9 cellular contexts compared by ENCODE assay signal in the genomic region with DNA sequence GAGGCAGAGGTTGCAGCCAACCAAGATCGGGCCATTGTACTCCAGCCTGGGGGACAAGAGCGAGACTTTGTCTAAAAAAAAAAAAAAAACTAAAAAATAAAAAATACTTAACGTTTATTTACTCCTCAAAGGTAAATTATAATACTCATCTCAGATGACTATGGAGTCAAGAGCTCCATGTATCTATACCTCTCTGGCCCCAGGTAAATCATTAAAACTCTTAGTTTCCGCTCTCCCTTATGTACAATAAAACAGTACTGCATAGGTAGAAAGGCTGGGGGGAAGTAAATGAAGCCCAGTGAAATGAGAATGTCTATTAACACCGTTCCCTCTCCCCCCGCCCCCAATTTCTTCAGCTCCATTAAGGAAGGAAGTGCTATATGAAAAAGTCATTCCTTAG. TPM values are rescaled to one million over a fixed set of nuclear protein-coding genes. Genes with fewer than 3 reads are reported as not detected.
DNase-seq lines count a peak whose midpoint lies in the region; ATAC-seq lines count a peak whose summit lies in the region.
"Had no signal": no experiment of that assay in that cellular context is flagged by ENCODE, and none has a peak within 500 bp of the region (broad histone marks: within the 10 kb centered on the region; RNA-seq: fewer than 3 reads in every experiment).

No MANE protein-coding gene starts in this region.

- CTCF ChIA-PET in activated CD8-positive, alpha-beta T cell treated with anti-CD3 and anti-CD28 coated beads, Interleukin-2, amount 10 ng/mL, durations not matched to agents 7 days and 5 days (lab: Charles Lee) = interaction anchor here (1.0 to 2.7 kb wide), 3 partner anchors 37 to 134 kb away, joined by 3 to 15 read pairs (median 7); no protein-coding TSS in a partner anchor

- DNase-seq in activated CD4-positive, alpha-beta T cell treated with anti-CD3 and anti-CD28 coated beads, Interleukin-2, amount 10 ng/mL, durations not matched to agents 24 days and 14 days = no peak
- no peak for DNase-seq in activated CD4-positive, alpha-beta T cell treated with anti-CD3 and anti-CD28 coated beads, Interleukin-2, amount 50 U/mL, for 48 hours
- DNase-seq in activated CD8-positive, alpha-beta T cell treated with anti-CD3 and anti-CD28 coated beads, Interleukin-2, amount 10 ng/mL, durations not matched to agents 7 days and 5 days = no peak
- DNase-seq in immature natural killer cell (no peak), NCI-H187 treated with DMSO at 0.1 percent for 48 hours (lab: John Stamatoyannopoulos, UW) (no peak), SHP77 (lab: John Stamatoyannopoulos, UW) (no peak), DMS114 treated with DMSO at 0.1 percent for 48 hours (lab: John Stamatoyannopoulos, UW; ENCODE audit: unreplicated experiment) (no peak)
- DNase-seq: colonic mucosa had no signal

- intact Hi-C loops in activated CD4-positive, alpha-beta T cell treated with anti-CD3 and anti-CD28 coated beads, Interleukin-2, amount 10 ng/mL, durations not matched to agents 24 days and 14 days (cut with micrococcal nuclease) = loop anchor here (2.0 kb wide), 1 partner anchor 34 kb away; no protein-coding TSS in a partner anchor

- peaks cover 2% of the 10 kb centered on the region for H3K36me3 Mint-ChIP-seq in activated CD4-positive, alpha-beta T cell treated with anti-CD3 and anti-CD28 coated beads, Interleukin-2, amount 10 ng/mL, durations not matched to agents 24 days and 14 days (ENCODE audit: low read depth)
- H3K36me3 Mint-ChIP-seq in activated CD8-positive, alpha-beta T cell treated with anti-CD3 and anti-CD28 coated beads, Interleukin-2, amount 10 ng/mL, durations not matched to agents 7 days and 5 days (ENCODE audit: low read depth) = peaks cover 2% of the 10 kb centered on the region
- H3K36me3 Mint-ChIP-seq in immature natural killer cell = no peaks in the 10 kb centered on the region
- no peaks in the 10 kb centered on the region for H3K36me3 Mint-ChIP-seq in stimulated activated memory B cell treated with anti-CD40 and anti-IgM and Interleukin-4, amounts not matched to agents 10 μg/mL and 1 μg/mL and 100 μg/mL, for 72 hours

- H3K4me3 Mint-ChIP-seq in activated CD4-positive, alpha-beta T cell treated with anti-CD3 and anti-CD28 coated beads, Interleukin-2, amount 10 ng/mL, durations not matched to agents 24 days and 14 days = peak overlapping the region; percentile 85
- H3K4me3 Mint-ChIP-seq in activated CD8-positive, alpha-beta T cell treated with anti-CD3 and anti-CD28 coated beads, Interleukin-2, amount 10 ng/mL, durations not matched to agents 7 days and 5 days = peak overlapping the region; percentile 78
- H3K4me3 Mint-ChIP-seq in immature natural killer cell = peak overlapping the region; percentile 86 to 93 (median 89)
- H3K4me3 Mint-ChIP-seq in stimulated activated memory B cell treated with anti-CD40 and anti-IgM and Interleukin-4, amounts not matched to agents 10 μg/mL and 1 μg/mL and 100 μg/mL, for 72 hours = peak overlapping the region; percentile 77

- no peaks in the 10 kb centered on the region for H3K9me3 Mint-ChIP-seq in activated CD4-positive, alpha-beta T cell treated with anti-CD3 and anti-CD28 coated beads, Interleukin-2, amount 10 ng/mL, durations not matched to agents 24 days and 14 days
- no peaks in the 10 kb centered on the region for H3K9me3 Mint-ChIP-seq in activated CD8-positive, alpha-beta T cell treated with anti-CD3 and anti-CD28 coated beads, Interleukin-2, amount 10 ng/mL, durations not matched to agents 7 days and 5 days (ENCODE audit: insufficient read depth)
- no peaks in the 10 kb centered on the region for H3K9me3 Mint-ChIP-seq in immature natural killer cell
- peaks cover 3% of the 10 kb centered on the region for H3K9me3 Mint-ChIP-seq in stimulated activated memory B cell treated with anti-CD40 and anti-IgM and Interleukin-4, amounts not matched to agents 10 μg/mL and 1 μg/mL and 100 μg/mL, for 72 hours

- H3K27ac Mint-ChIP-seq in activated CD4-positive, alpha-beta T cell treated with anti-CD3 and anti-CD28 coated beads, Interleukin-2, amount 10 ng/mL, durations not matched to agents 24 days and 14 days = no peak overlapping the region
- no peak overlapping the region for H3K27ac Mint-ChIP-seq in activated CD8-positive, alpha-beta T cell treated with anti-CD3 and anti-CD28 coated beads, Interleukin-2, amount 10 ng/mL, durations not matched to agents 7 days and 5 days
- peak overlapping the region in 3 of 6 donors; percentile 52 to 78 (median 69) for H3K27ac Mint-ChIP-seq in immature natural killer cell
- no peak overlapping the region for H3K27ac Mint-ChIP-seq in stimulated activated memory B cell treated with anti-CD40 and anti-IgM and Interleukin-4, amounts not matched to agents 10 μg/mL and 1 μg/mL and 100 μg/mL, for 72 hours

- no peak for ATAC-seq in activated CD8-positive, alpha-beta T cell treated with anti-CD3 and anti-CD28 coated beads, Interleukin-2, amount 10 ng/mL, durations not matched to agents 7 days and 5 days
- ATAC-seq in stimulated activated memory B cell treated with anti-CD40 and anti-IgM and Interleukin-4, amounts not matched to agents 10 μg/mL and 1 μg/mL and 100 μg/mL, for 72 hours = no peak

- peaks cover 6% of the 10 kb centered on the region for H3K4me1 Mint-ChIP-seq in activated CD4-positive, alpha-beta T cell treated with anti-CD3 and anti-CD28 coated beads, Interleukin-2, amount 10 ng/mL, durations not matched to agents 24 days and 14 days
- peaks cover 8% of the 10 kb centered on the region for H3K4me1 Mint-ChIP-seq in activated CD8-positive, alpha-beta T cell treated with anti-CD3 and anti-CD28 coated beads, Interleukin-2, amount 10 ng/mL, durations not matched to agents 7 days and 5 days (ENCODE audit: low read depth)
- peaks cover 15 to 18% of the 10 kb centered on the region in 2 donors for H3K4me1 Mint-ChIP-seq in immature natural killer cell
- H3K4me1 Mint-ChIP-seq in stimulated activated memory B cell treated with anti-CD40 and anti-IgM and Interleukin-4, amounts not matched to agents 10 μg/mL and 1 μg/mL and 100 μg/mL, for 72 hours = peaks cover 6% of the 10 kb centered on the region

- POLR2A ChIA-PET in activated CD8-positive, alpha-beta T cell treated with anti-CD3 and anti-CD28 coated beads, Interleukin-2, amount 10 ng/mL, durations not matched to agents 7 days and 5 days (lab: Charles Lee) = interaction anchor here (1.6 kb wide), 1 partner anchor 36 kb away, joined by 7 read pairs; a partner anchor contains a TSS

- peaks cover 36% of the 10 kb centered on the region for H3K27me3 Mint-ChIP-seq in activated CD4-positive, alpha-beta T cell treated with anti-CD3 and anti-CD28 coated beads, Interleukin-2, amount 10 ng/mL, durations not matched to agents 24 days and 14 days
- peaks cover 23% of the 10 kb centered on the region for H3K27me3 Mint-ChIP-seq in activated CD8-positive, alpha-beta T cell treated with anti-CD3 and anti-CD28 coated beads, Interleukin-2, amount 10 ng/mL, durations not matched to agents 7 days and 5 days (ENCODE audit: low read depth)
- H3K27me3 Mint-ChIP-seq in immature natural killer cell (ENCODE audit: low read depth in 3 of 3) = peaks cover 0 to 7% (median 2%) of the 10 kb centered on the region in 3 donors
- H3K27me3 Mint-ChIP-seq in stimulated activated memory B cell treated with anti-CD40 and anti-IgM and Interleukin-4, amounts not matched to agents 10 μg/mL and 1 μg/mL and 100 μg/mL, for 72 hours = no peaks in the 10 kb centered on the region

RNA-seq across cellular contexts. Expression of a gene that starts 1.2 kb away (rescaled TPM):
- total RNA-seq in activated CD4-positive, alpha-beta T cell treated with anti-CD3 and anti-CD28 coated beads, Interleukin-2, amount 10 ng/mL, durations not matched to agents 24 days and 14 days = 0.05 TPM in 1 of 2 replicates, not detected in the other
- not detected for total RNA-seq in activated CD8-positive, alpha-beta T cell treated with anti-CD3 and anti-CD28 coated beads, Interleukin-2, amount 10 ng/mL, durations not matched to agents 7 days and 5 days
- under 1 TPM in 2 of 3 donors, not detected in 1; 0.22 to 0.45 TPM for polyA plus RNA-seq in immature natural killer cell

RNA-seq across cellular contexts. Expression of a gene that starts 29.2 kb away (rescaled TPM):
- 18.3 and 18.9 TPM in 2 replicates for total RNA-seq in activated CD4-positive, alpha-beta T cell treated with anti-CD3 and anti-CD28 coated beads, Interleukin-2, amount 10 ng/mL, durations not matched to agents 24 days and 14 days
- 10 to 100 TPM; 22.5 to 24.5 TPM for total RNA-seq in activated CD8-positive, alpha-beta T cell treated with anti-CD3 and anti-CD28 coated beads, Interleukin-2, amount 10 ng/mL, durations not matched to agents 7 days and 5 days
- polyA plus RNA-seq in immature natural killer cell = 10 to 100 TPM in 1 of 3 donors, 1 to 10 TPM in 2; 6.6 to 10.1 (median 7.3) TPM

RNA-seq across cellular contexts. Expression of a gene that starts 36.2 kb away (rescaled TPM):
- total RNA-seq in activated CD4-positive, alpha-beta T cell treated with anti-CD3 and anti-CD28 coated beads, Interleukin-2, amount 10 ng/mL, durations not matched to agents 24 days and 14 days = 48.3 and 51.2 TPM in 2 replicates
- 10 to 100 TPM; 89.2 to 90.8 TPM for total RNA-seq in activated CD8-positive, alpha-beta T cell treated with anti-CD3 and anti-CD28 coated beads, Interleukin-2, amount 10 ng/mL, durations not matched to agents 7 days and 5 days
- 100 to 1,000 TPM; 255 to 629 (median 491) TPM for polyA plus RNA-seq in immature natural killer cell
